25 cellular contexts compared by ENCODE assay signal in the genomic region with DNA sequence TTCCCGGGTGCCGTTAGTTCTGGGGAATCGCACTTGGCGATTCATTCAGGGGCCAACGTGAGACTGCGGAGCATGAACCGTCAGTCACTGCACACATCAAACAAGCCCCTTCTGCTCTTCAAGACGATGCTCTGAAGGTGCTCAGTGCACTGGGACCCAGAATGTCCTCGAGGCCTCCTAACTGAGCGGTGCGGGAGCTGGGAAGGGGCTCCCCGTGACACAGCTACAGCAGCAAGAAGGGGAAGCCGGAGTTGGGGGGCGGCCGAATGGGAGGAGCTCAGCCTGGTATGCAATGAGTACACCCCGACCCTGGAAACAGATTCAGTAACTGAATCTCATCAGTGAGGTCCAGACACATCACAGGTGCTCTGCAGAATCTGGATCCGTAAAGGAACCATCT.
"Had no signal": no experiment of that assay in that cellular context is flagged by ENCODE, and none has a peak within 500 bp of the region (broad histone marks: within the 10 kb centered on the region; RNA-seq: fewer than 3 reads in every experiment).

No MANE protein-coding gene starts in this region.

- H3K27ac ChIP-seq: body of pancreas, epithelial cell of prostate, esophagus squamous epithelium, gastroesophageal sphincter had no signal

- DNase-seq: activated CD4-positive, alpha-beta T cell treated with anti-CD3 and anti-CD28 coated beads for 48 hours; activated CD4-positive, alpha-beta T cell treated with anti-CD3 and anti-CD28 coated beads, Interleukin-2, amount 50 U/mL, for 1 hour; activated CD4-positive, alpha-beta T cell treated with anti-CD3 and anti-CD28 coated beads, Interleukin-2, amount 50 U/mL, for 48 hours; activated CD8-positive, alpha-beta memory T cell treated with anti-CD3 and anti-CD28 coated beads for 24 hours; activated CD8-positive, alpha-beta T cell treated with anti-CD3 and anti-CD28 coated beads for 36 hours; activated effector memory CD4-positive, alpha-beta T cell treated with Interleukin-2 at 50 U/mL for 16 hours; activated gamma-delta T cell treated with Interleukin-2 at 50 U/mL for 16 hours; activated naive CD4-positive, alpha-beta T cell treated with anti-CD3 and anti-CD28 coated beads, Interleukin-2, amount 50 U/mL, for 16 hours; activated naive CD4-positive, alpha-beta T cell treated with Interleukin-2 at 50 U/mL for 16 hours; activated T-cell treated with anti-CD3 and anti-CD28 coated beads, Interleukin-2, amount 50 U/mL, for 4 hours; amniotic stem cell; anterior cingulate cortex; body of pancreas; caudate nucleus; cortex of kidney; effector CD8-positive, alpha-beta T cell; esophagus squamous epithelium; foreskin melanocyte; head of caudate nucleus; T-helper 2 cell had no signal

- H3K36me3 Mint-ChIP-seq: activated naive CD8-positive, alpha-beta T cell had no signal

- H3K9me3 ChIP-seq: body of pancreas, esophagus squamous epithelium, gastroesophageal sphincter had no signal

- H3K27me3 ChIP-seq: body of pancreas had no signal

- H3K4me1 ChIP-seq: esophagus squamous epithelium, gastroesophageal sphincter had no signal

- H3K27ac Mint-ChIP-seq: activated CD8-positive, alpha-beta T cell treated with anti-CD3 and anti-CD28 coated beads for 36 hours; activated naive CD8-positive, alpha-beta T cell; activated T-helper 17 cell treated with anti-CD3 and anti-CD28 coated beads, Interleukin-2, amount 50 U/mL, for 72 hours; WTC11 had no signal

- H3K4me3 Mint-ChIP-seq: activated CD8-positive, alpha-beta T cell treated with anti-CD3 and anti-CD28 coated beads for 36 hours; activated naive CD8-positive, alpha-beta T cell; activated T-cell treated with anti-CD3 and anti-CD28 coated beads, Interleukin-2, amount 50 U/mL, for 4 hours; activated T-helper 17 cell treated with anti-CD3 and anti-CD28 coated beads, Interleukin-2, amount 50 U/mL, for 72 hours; WTC11 had no signal

- H3K4me3 ChIP-seq: body of pancreas, esophagus squamous epithelium, gastroesophageal sphincter had no signal

- H3K4me1 Mint-ChIP-seq: activated T-helper 17 cell treated with anti-CD3 and anti-CD28 coated beads, Interleukin-2, amount 50 U/mL, for 72 hours had no signal

- H3K9me3 Mint-ChIP-seq: activated CD8-positive, alpha-beta T cell treated with anti-CD3 and anti-CD28 coated beads for 36 hours; activated T-cell treated with anti-CD3 and anti-CD28 coated beads, Interleukin-2, amount 50 U/mL, for 4 hours; activated T-helper 17 cell treated with anti-CD3 and anti-CD28 coated beads, Interleukin-2, amount 50 U/mL, for 72 hours; WTC11 had no signal

- H3K27me3 Mint-ChIP-seq: activated CD8-positive, alpha-beta T cell treated with anti-CD3 and anti-CD28 coated beads for 36 hours; activated T-helper 17 cell treated with anti-CD3 and anti-CD28 coated beads, Interleukin-2, amount 50 U/mL, for 72 hours had no signal

- H3K36me3 ChIP-seq: esophagus squamous epithelium, gastroesophageal sphincter had no signal
